1 cellular context compared by ENCODE assay signal in the genomic region with DNA sequence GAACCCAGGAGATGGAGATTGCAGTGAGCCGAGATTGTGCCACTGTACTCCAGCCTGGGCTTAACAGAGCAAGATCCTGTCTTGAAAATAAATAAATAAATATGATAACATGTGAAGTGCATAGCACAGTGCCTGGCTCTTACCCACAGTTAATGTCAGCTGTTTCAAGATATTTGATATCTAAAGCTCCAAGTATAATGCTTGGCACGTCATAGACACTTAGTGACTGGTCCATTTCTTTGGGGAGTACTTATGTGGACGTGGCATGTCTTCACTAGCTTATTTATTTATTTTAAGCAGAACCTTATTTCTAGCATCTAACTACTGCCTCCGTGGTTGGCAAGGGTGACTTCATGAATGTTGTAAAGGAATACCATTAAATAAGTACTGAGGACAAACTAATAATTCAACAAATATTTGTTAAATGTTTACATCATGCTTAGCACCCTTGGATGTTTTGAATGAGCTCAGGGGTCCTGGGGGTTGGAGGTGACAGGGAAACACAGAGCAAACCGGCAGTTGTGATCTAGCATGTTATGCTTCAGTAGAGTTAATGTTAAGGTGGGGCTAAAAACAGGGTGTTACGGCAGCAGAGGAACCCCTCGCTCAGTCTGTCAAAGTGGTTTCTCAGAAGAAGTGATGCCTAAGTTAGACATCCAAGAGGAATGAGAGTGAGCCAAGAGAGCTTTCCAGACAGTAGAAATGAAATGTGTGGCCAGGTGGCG.
TF ChIP-seq lines count a peak whose summit lies in the region.

No MANE protein-coding gene starts in this region.

TF ChIP-seq in GM12878, 131 proteins besides CTCF, POLR2A, EP300 and RAD21:
- TF ChIP-seq, protein P1, sequence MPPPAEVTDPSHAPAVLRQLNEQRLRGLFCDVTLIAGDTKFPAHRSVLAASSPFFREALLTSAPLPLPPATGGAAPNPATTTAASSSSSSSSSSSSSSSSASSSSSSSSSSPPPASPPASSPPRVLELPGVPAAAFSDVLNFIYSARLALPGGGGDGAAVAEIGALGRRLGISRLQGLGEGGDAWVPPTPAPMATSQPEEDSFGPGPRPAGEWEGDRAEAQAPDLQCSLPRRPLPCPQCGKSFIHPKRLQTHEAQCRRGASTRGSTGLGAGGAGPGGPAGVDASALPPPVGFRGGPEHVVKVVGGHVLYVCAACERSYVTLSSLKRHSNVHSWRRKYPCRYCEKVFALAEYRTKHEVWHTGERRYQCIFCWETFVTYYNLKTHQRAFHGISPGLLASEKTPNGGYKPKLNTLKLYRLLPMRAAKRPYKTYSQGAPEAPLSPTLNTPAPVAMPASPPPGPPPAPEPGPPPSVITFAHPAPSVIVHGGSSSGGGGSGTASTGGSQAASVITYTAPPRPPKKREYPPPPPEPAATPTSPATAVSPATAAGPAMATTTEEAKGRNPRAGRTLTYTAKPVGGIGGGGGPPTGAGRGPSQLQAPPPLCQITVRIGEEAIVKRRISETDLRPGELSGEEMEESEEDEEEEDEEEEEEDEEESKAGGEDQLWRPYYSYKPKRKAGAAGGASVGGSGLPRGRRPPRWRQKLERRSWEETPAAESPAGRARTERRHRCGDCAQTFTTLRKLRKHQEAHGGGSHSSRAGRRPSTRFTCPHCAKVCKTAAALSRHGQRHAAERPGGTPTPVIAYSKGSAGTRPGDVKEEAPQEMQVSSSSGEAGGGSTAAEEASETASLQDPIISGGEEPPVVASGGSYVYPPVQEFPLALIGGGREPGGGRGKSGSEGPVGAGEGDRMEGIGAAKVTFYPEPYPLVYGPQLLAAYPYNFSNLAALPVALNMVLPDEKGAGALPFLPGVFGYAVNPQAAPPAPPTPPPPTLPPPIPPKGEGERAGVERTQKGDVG (CRISPR knock-in tag; IDR thresholded peaks at IDR 0.05) = no peak
- TF ChIP-seq GABPA (IDR thresholded peaks at IDR 0.05; ENCODE audit: low read depth) = no peak
- TF ChIP-seq, protein P2, sequence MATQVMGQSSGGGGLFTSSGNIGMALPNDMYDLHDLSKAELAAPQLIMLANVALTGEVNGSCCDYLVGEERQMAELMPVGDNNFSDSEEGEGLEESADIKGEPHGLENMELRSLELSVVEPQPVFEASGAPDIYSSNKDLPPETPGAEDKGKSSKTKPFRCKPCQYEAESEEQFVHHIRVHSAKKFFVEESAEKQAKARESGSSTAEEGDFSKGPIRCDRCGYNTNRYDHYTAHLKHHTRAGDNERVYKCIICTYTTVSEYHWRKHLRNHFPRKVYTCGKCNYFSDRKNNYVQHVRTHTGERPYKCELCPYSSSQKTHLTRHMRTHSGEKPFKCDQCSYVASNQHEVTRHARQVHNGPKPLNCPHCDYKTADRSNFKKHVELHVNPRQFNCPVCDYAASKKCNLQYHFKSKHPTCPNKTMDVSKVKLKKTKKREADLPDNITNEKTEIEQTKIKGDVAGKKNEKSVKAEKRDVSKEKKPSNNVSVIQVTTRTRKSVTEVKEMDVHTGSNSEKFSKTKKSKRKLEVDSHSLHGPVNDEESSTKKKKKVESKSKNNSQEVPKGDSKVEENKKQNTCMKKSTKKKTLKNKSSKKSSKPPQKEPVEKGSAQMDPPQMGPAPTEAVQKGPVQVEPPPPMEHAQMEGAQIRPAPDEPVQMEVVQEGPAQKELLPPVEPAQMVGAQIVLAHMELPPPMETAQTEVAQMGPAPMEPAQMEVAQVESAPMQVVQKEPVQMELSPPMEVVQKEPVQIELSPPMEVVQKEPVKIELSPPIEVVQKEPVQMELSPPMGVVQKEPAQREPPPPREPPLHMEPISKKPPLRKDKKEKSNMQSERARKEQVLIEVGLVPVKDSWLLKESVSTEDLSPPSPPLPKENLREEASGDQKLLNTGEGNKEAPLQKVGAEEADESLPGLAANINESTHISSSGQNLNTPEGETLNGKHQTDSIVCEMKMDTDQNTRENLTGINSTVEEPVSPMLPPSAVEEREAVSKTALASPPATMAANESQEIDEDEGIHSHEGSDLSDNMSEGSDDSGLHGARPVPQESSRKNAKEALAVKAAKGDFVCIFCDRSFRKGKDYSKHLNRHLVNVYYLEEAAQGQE (IDR thresholded peaks at IDR 0.05; ENCODE audit: low read depth, low read length) = no peak
- no peak for TF ChIP-seq RAD51 (IDR thresholded peaks at IDR 0.05)
- no peak for TF ChIP-seq TCF7 (IDR thresholded peaks at IDR 0.05; ENCODE audit: borderline replicate concordance)
- no peak for TF ChIP-seq POLR2AphosphoS2 (IDR thresholded peaks at IDR 0.05; ENCODE audit: low read depth, low read length)
- TF ChIP-seq MEF2A (IDR thresholded peaks at IDR 0.05; ENCODE audit: insufficient read depth, low read depth, low read length) = no peak
- TF ChIP-seq NR2C1 (IDR thresholded peaks at IDR 0.05) = no peak
TF ChIP-seq in GM12878: peak in this region for 0.
